26 cellular contexts compared by ENCODE assay signal in genomic region chr13:99896712-99897440, GRCh38.
A peak's percentile ranks its signal among the peaks of the same experiment; 100 is the strongest.
DNase-seq lines count a peak whose midpoint lies in the region; ATAC-seq and TF ChIP-seq lines count a peak whose summit lies in the region.
"Had no signal": no experiment of that assay in that cellular context is flagged by ENCODE, and none has a peak within 500 bp of the region (broad histone marks: within the 10 kb centered on the region; RNA-seq: fewer than 3 reads in every experiment).

No MANE protein-coding gene starts in this region.

- no peak for DNase-seq in activated naive CD4-positive, alpha-beta T cell treated with anti-CD3 and anti-CD28 coated beads, Interleukin-2, amount 10 ng/mL, durations not matched to agents 7 days and 5 days
- DNase-seq in activated naive CD4-positive, alpha-beta T cell treated with anti-CD3 and anti-CD28 coated beads for 36 hours: no peak
- DNase-seq in activated T-helper 1 cell treated with anti-CD3 and anti-CD28 coated beads, Interleukin-12 subunit alpha, Interleukin-12 subunit beta, Interleukin-2, Interleukin-4 antibody, amounts not matched to agents 30 ng/mL and 10 ng/mL and 1 ng/mL, durations not matched to agents 14 hours and 24 hours and 36 hours (ENCODE audit: low spot score): no peak
- DNase-seq in immature natural killer cell (no peak), type B pancreatic cell (ENCODE audit: extremely low spot score, unreplicated experiment) (no peak), SHP77 (lab: John Stamatoyannopoulos, UW) (no peak)
- DNase-seq in activated effector memory CD4-positive, alpha-beta T cell treated with anti-CD3 and anti-CD28 coated beads, Interleukin-2, amount 50 U/mL, for 16 hours: no peak
- DNase-seq: activated CD4-positive, alpha-beta T cell treated with anti-CD3 and anti-CD28 coated beads for 48 hours; activated effector memory CD4-positive, alpha-beta T cell treated with Interleukin-2 at 50 U/mL for 16 hours; adrenal gland; body of pancreas; DMS153; HFFc6; KBM-7; left cardiac atrium; NCI-H1092 treated with DMSO at 0.1 percent for 48 hours; NCI-H1694 treated with DMSO at 0.1 percent for 48 hours; NCI-H2171; NCI-H510A; SIG-M5; small intestine; stimulated activated naive B cell treated with anti-CD40 and anti-IgM and Interleukin-4, amounts not matched to agents 10 μg/mL and 1 μg/mL and 100 μg/mL, for 72 hours; T1000 had no signal

- H3K4me3 Mint-ChIP-seq in activated naive CD4-positive, alpha-beta T cell treated with anti-CD3 and anti-CD28 coated beads, Interleukin-2, amount 10 ng/mL, durations not matched to agents 7 days and 5 days: peak overlapping the region; percentile 26
- H3K4me3 Mint-ChIP-seq in activated naive CD4-positive, alpha-beta T cell treated with anti-CD3 and anti-CD28 coated beads for 36 hours: no peak overlapping the region
- H3K4me3 Mint-ChIP-seq in activated T-helper 1 cell treated with anti-CD3 and anti-CD28 coated beads, Interleukin-12 subunit alpha, Interleukin-12 subunit beta, Interleukin-2, Interleukin-4 antibody, amounts not matched to agents 30 ng/mL and 10 ng/mL and 1 ng/mL, durations not matched to agents 14 hours and 24 hours and 36 hours: peak overlapping the region; percentile 27
- peak overlapping the region; percentile 42 to 56 (median 52) for H3K4me3 Mint-ChIP-seq in immature natural killer cell
- peak overlapping the region; percentile 54 for H3K4me3 Mint-ChIP-seq in type B pancreatic cell
- H3K4me3 Mint-ChIP-seq: HFFc6, neural crest cell had no signal

- no peak for TF ChIP-seq CTCF in type B pancreatic cell (conservative IDR thresholded peaks at IDR 0.05)

- peaks cover 80% of the 10 kb centered on the region for H3K27me3 Mint-ChIP-seq in activated naive CD4-positive, alpha-beta T cell treated with anti-CD3 and anti-CD28 coated beads, Interleukin-2, amount 10 ng/mL, durations not matched to agents 7 days and 5 days
- peaks cover 54% of the 10 kb centered on the region for H3K27me3 Mint-ChIP-seq in activated naive CD4-positive, alpha-beta T cell treated with anti-CD3 and anti-CD28 coated beads for 36 hours (ENCODE audit: low read depth)
- H3K27me3 Mint-ChIP-seq in activated T-helper 1 cell treated with anti-CD3 and anti-CD28 coated beads, Interleukin-12 subunit alpha, Interleukin-12 subunit beta, Interleukin-2, Interleukin-4 antibody, amounts not matched to agents 30 ng/mL and 10 ng/mL and 1 ng/mL, durations not matched to agents 14 hours and 24 hours and 36 hours (ENCODE audit: insufficient read depth): peaks cover 54% of the 10 kb centered on the region
- H3K27me3 Mint-ChIP-seq in immature natural killer cell (ENCODE audit: low read depth in 3 of 3) (peaks cover 17 to 33% (median 28%) of the 10 kb centered on the region in 3 donors), type B pancreatic cell (peaks cover 76% of the 10 kb centered on the region)

- H3K9me3 Mint-ChIP-seq in activated naive CD4-positive, alpha-beta T cell treated with anti-CD3 and anti-CD28 coated beads, Interleukin-2, amount 10 ng/mL, durations not matched to agents 7 days and 5 days: no peaks in the 10 kb centered on the region
- H3K9me3 Mint-ChIP-seq in activated naive CD4-positive, alpha-beta T cell treated with anti-CD3 and anti-CD28 coated beads for 36 hours: no peaks in the 10 kb centered on the region
- H3K9me3 Mint-ChIP-seq in activated T-helper 1 cell treated with anti-CD3 and anti-CD28 coated beads, Interleukin-12 subunit alpha, Interleukin-12 subunit beta, Interleukin-2, Interleukin-4 antibody, amounts not matched to agents 30 ng/mL and 10 ng/mL and 1 ng/mL, durations not matched to agents 14 hours and 24 hours and 36 hours: no peaks in the 10 kb centered on the region
- H3K9me3 Mint-ChIP-seq in immature natural killer cell (no peaks in the 10 kb centered on the region), type B pancreatic cell (no peaks in the 10 kb centered on the region)
- H3K9me3 Mint-ChIP-seq: neural crest cell; stimulated activated naive B cell treated with anti-CD40 and anti-IgM and Interleukin-4, amounts not matched to agents 10 μg/mL and 1 μg/mL and 100 μg/mL, for 72 hours had no signal

- CTCF ChIA-PET in activated naive CD4-positive, alpha-beta T cell treated with anti-CD3 and anti-CD28 coated beads, Interleukin-2, amount 10 ng/mL, durations not matched to agents 7 days and 5 days (lab: Charles Lee): interaction anchor here (1.2 to 4.9 kb wide), 3 partner anchors 9 to 240 kb away, joined by 3 to 25 read pairs (median 6); no protein-coding TSS in a partner anchor
- CTCF ChIA-PET in activated naive CD4-positive, alpha-beta T cell treated with anti-CD3 and anti-CD28 coated beads for 36 hours (lab: Charles Lee): interaction anchor here (0.6 to 4.6 kb wide), 3 partner anchors 16 to 429 kb away, joined by 5 to 30 read pairs (median 5); no protein-coding TSS in a partner anchor

- peaks cover 2% of the 10 kb centered on the region for H3K36me3 Mint-ChIP-seq in activated naive CD4-positive, alpha-beta T cell treated with anti-CD3 and anti-CD28 coated beads, Interleukin-2, amount 10 ng/mL, durations not matched to agents 7 days and 5 days
- H3K36me3 Mint-ChIP-seq in activated naive CD4-positive, alpha-beta T cell treated with anti-CD3 and anti-CD28 coated beads for 36 hours (ENCODE audit: low read depth): no peaks in the 10 kb centered on the region
- no peaks in the 10 kb centered on the region for H3K36me3 Mint-ChIP-seq in activated T-helper 1 cell treated with anti-CD3 and anti-CD28 coated beads, Interleukin-12 subunit alpha, Interleukin-12 subunit beta, Interleukin-2, Interleukin-4 antibody, amounts not matched to agents 30 ng/mL and 10 ng/mL and 1 ng/mL, durations not matched to agents 14 hours and 24 hours and 36 hours (ENCODE audit: low read depth)
- H3K36me3 Mint-ChIP-seq in immature natural killer cell: peaks cover 0 to 6% (median 0%) of the 10 kb centered on the region in 3 donors
- peaks cover 3% of the 10 kb centered on the region for H3K36me3 Mint-ChIP-seq in type B pancreatic cell
- H3K36me3 Mint-ChIP-seq: stimulated activated naive B cell treated with anti-CD40 and anti-IgM and Interleukin-4, amounts not matched to agents 10 μg/mL and 1 μg/mL and 100 μg/mL, for 72 hours had no signal

- intact Hi-C loops in activated naive CD4-positive, alpha-beta T cell treated with anti-CD3 and anti-CD28 coated beads for 36 hours (cut with micrococcal nuclease): loop anchor here (5.0 kb wide), 2 partner anchors 455 to 1230 kb away; no protein-coding TSS in a partner anchor
- intact Hi-C loops in activated T-helper 1 cell treated with anti-CD3 and anti-CD28 coated beads, Interleukin-12 subunit alpha, Interleukin-12 subunit beta, Interleukin-2, Interleukin-4 antibody, amounts not matched to agents 30 ng/mL and 10 ng/mL and 1 ng/mL, durations not matched to agents 14 hours and 24 hours and 36 hours (cut with micrococcal nuclease): no loop called here

- no peak for ATAC-seq in HG02678 (IDR thresholded peaks at IDR 0.05; ENCODE audit: unreplicated experiment)
- ATAC-seq: body of pancreas, gastroesophageal sphincter had no signal

- no peak overlapping the region for H3K27ac Mint-ChIP-seq in activated naive CD4-positive, alpha-beta T cell treated with anti-CD3 and anti-CD28 coated beads, Interleukin-2, amount 10 ng/mL, durations not matched to agents 7 days and 5 days
- H3K27ac Mint-ChIP-seq in activated naive CD4-positive, alpha-beta T cell treated with anti-CD3 and anti-CD28 coated beads for 36 hours: no peak overlapping the region
- no peak overlapping the region for H3K27ac Mint-ChIP-seq in activated T-helper 1 cell treated with anti-CD3 and anti-CD28 coated beads, Interleukin-12 subunit alpha, Interleukin-12 subunit beta, Interleukin-2, Interleukin-4 antibody, amounts not matched to agents 30 ng/mL and 10 ng/mL and 1 ng/mL, durations not matched to agents 14 hours and 24 hours and 36 hours
- H3K27ac Mint-ChIP-seq in immature natural killer cell: no peak overlapping the region
- H3K27ac Mint-ChIP-seq in type B pancreatic cell: no peak overlapping the region
- H3K27ac Mint-ChIP-seq: HFFc6; stimulated activated naive B cell treated with anti-CD40 and anti-IgM and Interleukin-4, amounts not matched to agents 10 μg/mL and 1 μg/mL and 100 μg/mL, for 72 hours had no signal

- H3K4me1 Mint-ChIP-seq in activated naive CD4-positive, alpha-beta T cell treated with anti-CD3 and anti-CD28 coated beads, Interleukin-2, amount 10 ng/mL, durations not matched to agents 7 days and 5 days: peaks cover 22% of the 10 kb centered on the region
- H3K4me1 Mint-ChIP-seq in activated naive CD4-positive, alpha-beta T cell treated with anti-CD3 and anti-CD28 coated beads for 36 hours (ENCODE audit: low read depth): peaks cover 3% of the 10 kb centered on the region
- H3K4me1 Mint-ChIP-seq in activated T-helper 1 cell treated with anti-CD3 and anti-CD28 coated beads, Interleukin-12 subunit alpha, Interleukin-12 subunit beta, Interleukin-2, Interleukin-4 antibody, amounts not matched to agents 30 ng/mL and 10 ng/mL and 1 ng/mL, durations not matched to agents 14 hours and 24 hours and 36 hours (ENCODE audit: low read depth): peaks cover 18% of the 10 kb centered on the region
- H3K4me1 Mint-ChIP-seq in immature natural killer cell (peaks cover 17 to 19% of the 10 kb centered on the region in 2 donors), type B pancreatic cell (ENCODE audit: unreplicated experiment) (peaks cover 12% of the 10 kb centered on the region)
